ENCODE assay signal across 16 cellular contexts in genomic region chr2:217691920-217692666, GRCh38.
DNase-seq lines count a peak whose midpoint lies in the region; ATAC-seq and TF ChIP-seq lines count a peak whose summit lies in the region.
"Had no signal": no experiment of that assay in that cellular context is flagged by ENCODE, and none has a peak within 500 bp of the region (broad histone marks: within the 10 kb centered on the region; RNA-seq: fewer than 3 reads in every experiment).

No MANE protein-coding gene starts in this region.

- BruUV-seq in mammary epithelial cell (replicated peaks; lab: Mats Ljungman, UMichigan) = no TSS peak

- H3K4me1 ChIP-seq in mammary epithelial cell (ENCODE audit: insufficient read depth, low read length) (peaks cover 21% of the 10 kb centered on the region), stomach (peaks cover 0 to 36% (median 9%) of the 10 kb centered on the region in 4 donors)

- H3K4me2 ChIP-seq in mammary epithelial cell (ENCODE audit: insufficient read depth, low read depth, low read length) = no peak overlapping the region

- no peaks in the 10 kb centered on the region for H3K36me3 ChIP-seq in mammary epithelial cell (ENCODE audit: insufficient read depth, low read length)
- no peaks in the 10 kb centered on the region for H3K36me3 ChIP-seq in stomach

- TF ChIP-seq CTCF in mammary epithelial cell (conservative IDR thresholded peaks at IDR 0.05 in 1 of 2, IDR thresholded peaks at IDR 0.05 in 1 of 2; ENCODE audit: extremely low read depth in 1 of 2, insufficient read depth in 1 of 2, low read depth in 1 of 2, low read length in 2 of 2) = no peak
- no peak for TF ChIP-seq CTCF in stomach (IDR thresholded peaks at IDR 0.05)

- H3K27ac ChIP-seq in mammary epithelial cell (ENCODE audit: insufficient read depth, low read depth, low read length) (no peak overlapping the region), stomach (peak overlapping the region in 4 of 5 donors; percentile 38 to 66 (median 54))

- no peak overlapping the region for H3K4me3 ChIP-seq in mammary epithelial cell (replicated peaks in 1 of 3; ENCODE audit: insufficient read depth in 1 of 3, low read depth in 2 of 3, low read length in 3 of 3)
- no peak overlapping the region for H3K4me3 ChIP-seq in stomach
- H3K4me3 ChIP-seq: skin epidermis had no signal

- CTCF ChIA-PET in mammary epithelial cell (lab: Charles Lee; ENCODE audit: low non-redundant PET) = no interaction called here

- H3K36me3 Mint-ChIP-seq in effector memory CD8-positive, alpha-beta T cell (ENCODE audit: insufficient read depth) = no peaks in the 10 kb centered on the region

- no peaks in the 10 kb centered on the region for H3K4me1 Mint-ChIP-seq in effector memory CD8-positive, alpha-beta T cell (ENCODE audit: low read depth in 2 of 2)
- H3K4me1 Mint-ChIP-seq: activated CD4-positive, alpha-beta memory T cell treated with anti-CD3 and anti-CD28 coated beads, Interleukin-2, amount 10 ng/mL, durations not matched to agents 7 days and 5 days; T-helper 17 cell had no signal

- H3K27me3 Mint-ChIP-seq in effector memory CD8-positive, alpha-beta T cell = peaks cover 4 to 6% of the 10 kb centered on the region in 2 donors
- H3K27me3 Mint-ChIP-seq: activated CD4-positive, alpha-beta memory T cell treated with anti-CD3 and anti-CD28 coated beads, Interleukin-2, amount 10 ng/mL, durations not matched to agents 7 days and 5 days; CD4-positive, CD25-positive, alpha-beta regulatory T cell; T-helper 17 cell had no signal

- no peak for ATAC-seq in effector memory CD8-positive, alpha-beta T cell (replicated peaks)
- ATAC-seq: T-helper 17 cell had no signal

- H3K27me3 ChIP-seq in mammary epithelial cell (ENCODE audit: insufficient read depth, low read length) (no peaks in the 10 kb centered on the region), stomach (no peaks in the 10 kb centered on the region)

- peak; percentile 18 for DNase-seq in ELF-1 (ENCODE audit: low read depth, low spot score)
- DNase-seq in mammary epithelial cell = peak; percentile 72
- peak; percentile 52 for DNase-seq in kidney tubule cell (ENCODE audit: low spot score)
- DNase-seq in stomach = no peak
- no peak for DNase-seq in midbrain (lab: John Stamatoyannopoulos, UW)
- DNase-seq in effector memory CD8-positive, alpha-beta T cell = no peak
- no peak for DNase-seq in DMS 273 treated with DMSO at 0.1 percent for 48 hours (lab: John Stamatoyannopoulos, UW)
- DNase-seq in RKO (ENCODE audit: low spot score) = no peak
- DNase-seq: activated CD4-positive, alpha-beta memory T cell treated with anti-CD3 and anti-CD28 coated beads, Interleukin-2, amount 10 ng/mL, durations not matched to agents 7 days and 5 days; activated naive CD4-positive, alpha-beta T cell treated with Interleukin-2 at 50 U/mL for 16 hours; CD4-positive, CD25-positive, alpha-beta regulatory T cell; dermis blood vessel endothelial cell; KG1; NCI-H2081 treated with DMSO at 0.1 percent for 48 hours; T-helper 17 cell had no signal

- H3K27ac Mint-ChIP-seq in effector memory CD8-positive, alpha-beta T cell = no peak overlapping the region
- H3K27ac Mint-ChIP-seq: activated CD4-positive, alpha-beta memory T cell treated with anti-CD3 and anti-CD28 coated beads, Interleukin-2, amount 10 ng/mL, durations not matched to agents 7 days and 5 days; T-helper 17 cell had no signal

- TF ChIP-seq EP300 in stomach (IDR thresholded peaks at IDR 0.05) = peak; percentile 74

- in situ Hi-C loops in mammary epithelial cell (cut with MboI; ENCODE audit: low sequenced_read_pairs in 2 of 2) = no loop called here

- intact Hi-C loops in mammary epithelial cell (cut with micrococcal nuclease) = no loop called here
- intact Hi-C loops in stomach (cut with DNase I; ENCODE audit: low total_unique reads) = no loop called here

- no peaks in the 10 kb centered on the region for H3K9me3 ChIP-seq in mammary epithelial cell (replicated peaks; ENCODE audit: insufficient read depth, low read length)
- no peaks in the 10 kb centered on the region for H3K9me3 ChIP-seq in stomach

- 7% methylated on average over 7 of the region's 7 CpGs for WGBS in mammary epithelial cell (ENCODE audit: low coverage, missing lambda C conversion rate)
- WGBS in stomach, 5 donors = 66 to 79% (median 74%) methylated on average over 7 of the region's 7 CpGs

- H3K4me3 Mint-ChIP-seq in effector memory CD8-positive, alpha-beta T cell = no peak overlapping the region
- H3K4me3 Mint-ChIP-seq: activated CD4-positive, alpha-beta memory T cell treated with anti-CD3 and anti-CD28 coated beads, Interleukin-2, amount 10 ng/mL, durations not matched to agents 7 days and 5 days; CD4-positive, CD25-positive, alpha-beta regulatory T cell; T-helper 17 cell had no signal

- TF ChIP-seq POLR2A in stomach (IDR thresholded peaks at IDR 0.05) = no peak

- no peak overlapping the region for H2AFZ ChIP-seq in mammary epithelial cell (ENCODE audit: low read depth, low read length)

- H3K79me2 ChIP-seq in mammary epithelial cell (ENCODE audit: insufficient read depth, low read length) = no peaks in the 10 kb centered on the region

- no peaks in the 10 kb centered on the region for H3K9me3 Mint-ChIP-seq in effector memory CD8-positive, alpha-beta T cell
- H3K9me3 Mint-ChIP-seq: activated CD4-positive, alpha-beta memory T cell treated with anti-CD3 and anti-CD28 coated beads, Interleukin-2, amount 10 ng/mL, durations not matched to agents 7 days and 5 days had no signal

- dilution Hi-C loops in mammary epithelial cell (cut with HindIII; ENCODE audit: low sequenced_read_pairs) = no loop called here

- H4K20me1 ChIP-seq in mammary epithelial cell (ENCODE audit: insufficient read depth, low read length) = no peaks in the 10 kb centered on the region

- no peak overlapping the region for H3K9ac ChIP-seq in mammary epithelial cell (ENCODE audit: insufficient read depth, low read length)

Comparison
In these comparisons a context has a peak if more than half of its experiments do, and no peak if none do; other contexts are left out.
1. DNase-seq: peak in ELF-1 (single experiment), mammary epithelial cell (single experiment) and kidney tubule cell (single experiment); none in stomach (single experiment), midbrain (single experiment), effector memory CD8-positive, alpha-beta T cell (0 of 3), DMS 273 treated with DMSO at 0.1 percent for 48 hours (single experiment) and RKO (single experiment).